Comparison of ENCODE assay signal across 9 cellular contexts in the genomic region with DNA sequence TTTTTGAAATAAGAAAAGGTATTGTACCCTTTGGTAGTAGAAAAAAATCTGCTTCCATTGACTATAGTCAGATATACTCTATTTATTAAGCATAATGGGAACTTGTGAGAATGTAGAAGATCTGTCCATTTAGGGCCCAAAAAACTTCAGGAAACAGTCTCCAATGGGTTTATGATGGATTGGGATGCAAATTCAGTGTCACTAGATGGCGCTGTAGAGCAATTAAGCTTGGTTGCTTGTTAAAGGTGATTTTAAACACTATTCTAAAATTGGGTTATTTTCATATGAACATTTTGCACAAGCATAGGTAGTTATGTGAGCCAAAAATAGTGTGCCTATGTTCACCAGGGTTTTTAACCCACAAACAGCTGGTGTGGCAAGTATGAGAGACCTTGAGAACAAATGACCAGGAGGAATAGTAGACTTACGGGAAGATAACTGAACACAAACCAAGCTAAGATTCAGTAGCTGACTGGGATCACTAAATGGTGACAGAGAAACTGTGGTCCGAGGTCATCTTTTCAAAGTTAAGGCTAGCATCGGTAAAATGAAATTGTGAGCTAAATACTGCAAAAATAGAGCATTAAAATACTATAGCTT.
A peak's percentile ranks its signal among the peaks of the same experiment; 100 is the strongest.
DNase-seq lines count a peak whose midpoint lies in the region; ATAC-seq and TF ChIP-seq lines count a peak whose summit lies in the region.
"Had no signal": no experiment of that assay in that cellular context is flagged by ENCODE, and none has a peak within 500 bp of the region (broad histone marks: within the 10 kb centered on the region; RNA-seq: fewer than 3 reads in every experiment).

No MANE protein-coding gene starts in this region.

- H3K36me3 Mint-ChIP-seq in activated T-cell treated with anti-CD3 and anti-CD28 coated beads, Interleukin-2, amount 50 U/mL, for 24 hours (ENCODE audit: low read depth) = no peaks in the 10 kb centered on the region

- 0 out of 3 replicates have a peak, but pooled peaks have one; percentile 42 for ATAC-seq in SK-N-SH treated with all-trans-retinoic acid at 6 μM for 48 hours
- peak; percentile 48 for ATAC-seq in foreskin keratinocyte
- ATAC-seq in HG03354 (IDR thresholded peaks at IDR 0.05; ENCODE audit: poor library complexity, severe bottlenecking, unreplicated experiment) = no peak
- ATAC-seq: effector memory CD8-positive, alpha-beta T cell had no signal

- no peaks in the 10 kb centered on the region for H3K4me1 ChIP-seq in foreskin keratinocyte

- H3K27me3 ChIP-seq in foreskin keratinocyte = no peaks in the 10 kb centered on the region

- no peak overlapping the region for H3K27ac ChIP-seq in foreskin keratinocyte

- H3K27ac Mint-ChIP-seq in activated T-cell treated with anti-CD3 and anti-CD28 coated beads, Interleukin-2, amount 50 U/mL, for 24 hours = no peak overlapping the region
- H3K27ac Mint-ChIP-seq: effector memory CD8-positive, alpha-beta T cell had no signal

- DNase-seq in activated T-cell treated with anti-CD3 and anti-CD28 coated beads for 24 hours (ENCODE audit: low read depth) = peak; percentile 6
- DNase-seq in activated T-cell treated with anti-CD3 and anti-CD28 coated beads, Interleukin-2, amount 50 U/mL, for 24 hours = no peak
- DNase-seq in HuH-7 (ENCODE audit: low spot score) = peak; percentile 18
- DNase-seq in foreskin keratinocyte = peak in 1 of 2 donors; percentile 41
- peak; percentile 14 for DNase-seq in skeletal muscle cell (ENCODE audit: low read depth)
- DNase-seq in OCI-M2 (lab: John Stamatoyannopoulos, UW; ENCODE audit: unreplicated experiment) = no peak

- H3K9me3 Mint-ChIP-seq in activated T-cell treated with anti-CD3 and anti-CD28 coated beads, Interleukin-2, amount 50 U/mL, for 24 hours = no peaks in the 10 kb centered on the region
- H3K9me3 Mint-ChIP-seq: effector memory CD8-positive, alpha-beta T cell had no signal

- H3K27me3 Mint-ChIP-seq in activated T-cell treated with anti-CD3 and anti-CD28 coated beads, Interleukin-2, amount 50 U/mL, for 24 hours = peaks cover 6% of the 10 kb centered on the region

- H3K4me3 ChIP-seq in skeletal muscle cell (ENCODE audit: low read depth, low read length) = no peak overlapping the region

- no peak overlapping the region for H3K4me3 Mint-ChIP-seq in activated T-cell treated with anti-CD3 and anti-CD28 coated beads, Interleukin-2, amount 50 U/mL, for 24 hours
- H3K4me3 Mint-ChIP-seq: effector memory CD8-positive, alpha-beta T cell had no signal

- peaks cover 4% of the 10 kb centered on the region for H3K4me1 Mint-ChIP-seq in activated T-cell treated with anti-CD3 and anti-CD28 coated beads, Interleukin-2, amount 50 U/mL, for 24 hours (ENCODE audit: low read depth)

- peak; percentile 84 for TF ChIP-seq CTCF in foreskin keratinocyte (conservative IDR thresholded peaks at IDR 0.05)

TF ChIP-seq in SK-N-SH treated with all-trans-retinoic acid at 6 μM for 48 hours, 23 proteins besides CTCF, POLR2A, EP300 and RAD21:
- TF ChIP-seq BACH2 (CRISPR knock-in tag; IDR thresholded peaks at IDR 0.05; ENCODE audit: borderline replicate concordance) (no peak), ZNF8 (CRISPR knock-in tag; IDR thresholded peaks at IDR 0.05) (no peak), ARNTL (CRISPR knock-in tag; IDR thresholded peaks at IDR 0.05; ENCODE audit: borderline replicate concordance, low read depth) (no peak), ZFP3 (CRISPR knock-in tag; IDR thresholded peaks at IDR 0.05) (no peak), OSR1 (CRISPR knock-in tag; IDR thresholded peaks at IDR 0.05) (no peak), RARB (CRISPR knock-in tag; IDR thresholded peaks at IDR 0.05) (no peak), ISL1 (CRISPR knock-in tag; IDR thresholded peaks at IDR 0.05) (no peak), ZFP30 (CRISPR knock-in tag; IDR thresholded peaks at IDR 0.05) (no peak), TCF4 (CRISPR knock-in tag; IDR thresholded peaks at IDR 0.05; ENCODE audit: borderline replicate concordance) (no peak), PPARA (CRISPR knock-in tag; IDR thresholded peaks at IDR 0.05; ENCODE audit: borderline replicate concordance) (no peak), ZNF70 (CRISPR knock-in tag; IDR thresholded peaks at IDR 0.05) (no peak), GLIS3 (CRISPR knock-in tag; IDR thresholded peaks at IDR 0.05) (no peak), ZNF565 (CRISPR knock-in tag; conservative IDR thresholded peaks at IDR 0.05; ENCODE audit: low read depth) (no peak)
- TF ChIP-seq, protein P1, sequence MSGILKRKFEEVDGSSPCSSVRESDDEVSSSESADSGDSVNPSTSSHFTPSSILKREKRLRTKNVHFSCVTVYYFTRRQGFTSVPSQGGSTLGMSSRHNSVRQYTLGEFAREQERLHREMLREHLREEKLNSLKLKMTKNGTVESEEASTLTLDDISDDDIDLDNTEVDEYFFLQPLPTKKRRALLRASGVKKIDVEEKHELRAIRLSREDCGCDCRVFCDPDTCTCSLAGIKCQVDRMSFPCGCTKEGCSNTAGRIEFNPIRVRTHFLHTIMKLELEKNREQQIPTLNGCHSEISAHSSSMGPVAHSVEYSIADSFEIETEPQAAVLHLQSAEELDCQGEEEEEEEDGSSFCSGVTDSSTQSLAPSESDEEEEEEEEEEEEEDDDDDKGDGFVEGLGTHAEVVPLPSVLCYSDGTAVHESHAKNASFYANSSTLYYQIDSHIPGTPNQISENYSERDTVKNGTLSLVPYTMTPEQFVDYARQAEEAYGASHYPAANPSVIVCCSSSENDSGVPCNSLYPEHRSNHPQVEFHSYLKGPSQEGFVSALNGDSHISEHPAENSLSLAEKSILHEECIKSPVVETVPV (CRISPR knock-in tag; IDR thresholded peaks at IDR 0.05) = no peak
- TF ChIP-seq, protein P2, sequence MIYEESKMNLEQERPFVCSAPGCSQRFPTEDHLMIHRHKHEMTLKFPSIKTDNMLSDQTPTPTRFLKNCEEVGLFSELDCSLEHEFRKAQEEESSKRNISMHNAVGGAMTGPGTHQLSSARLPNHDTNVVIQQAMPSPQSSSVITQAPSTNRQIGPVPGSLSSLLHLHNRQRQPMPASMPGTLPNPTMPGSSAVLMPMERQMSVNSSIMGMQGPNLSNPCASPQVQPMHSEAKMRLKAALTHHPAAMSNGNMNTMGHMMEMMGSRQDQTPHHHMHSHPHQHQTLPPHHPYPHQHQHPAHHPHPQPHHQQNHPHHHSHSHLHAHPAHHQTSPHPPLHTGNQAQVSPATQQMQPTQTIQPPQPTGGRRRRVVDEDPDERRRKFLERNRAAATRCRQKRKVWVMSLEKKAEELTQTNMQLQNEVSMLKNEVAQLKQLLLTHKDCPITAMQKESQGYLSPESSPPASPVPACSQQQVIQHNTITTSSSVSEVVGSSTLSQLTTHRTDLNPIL (CRISPR knock-in tag; IDR thresholded peaks at IDR 0.05; ENCODE audit: low read depth) = no peak

Comparison
In these comparisons a context has a peak if more than half of its experiments do, and no peak if none do; other contexts are left out.
1. DNase-seq: peak in activated T-cell treated with anti-CD3 and anti-CD28 coated beads for 24 hours (single experiment), HuH-7 (single experiment) and skeletal muscle cell (single experiment); none in activated T-cell treated with anti-CD3 and anti-CD28 coated beads, Interleukin-2, amount 50 U/mL, for 24 hours (single experiment) and OCI-M2 (single experiment).